In the genomic region with DNA sequence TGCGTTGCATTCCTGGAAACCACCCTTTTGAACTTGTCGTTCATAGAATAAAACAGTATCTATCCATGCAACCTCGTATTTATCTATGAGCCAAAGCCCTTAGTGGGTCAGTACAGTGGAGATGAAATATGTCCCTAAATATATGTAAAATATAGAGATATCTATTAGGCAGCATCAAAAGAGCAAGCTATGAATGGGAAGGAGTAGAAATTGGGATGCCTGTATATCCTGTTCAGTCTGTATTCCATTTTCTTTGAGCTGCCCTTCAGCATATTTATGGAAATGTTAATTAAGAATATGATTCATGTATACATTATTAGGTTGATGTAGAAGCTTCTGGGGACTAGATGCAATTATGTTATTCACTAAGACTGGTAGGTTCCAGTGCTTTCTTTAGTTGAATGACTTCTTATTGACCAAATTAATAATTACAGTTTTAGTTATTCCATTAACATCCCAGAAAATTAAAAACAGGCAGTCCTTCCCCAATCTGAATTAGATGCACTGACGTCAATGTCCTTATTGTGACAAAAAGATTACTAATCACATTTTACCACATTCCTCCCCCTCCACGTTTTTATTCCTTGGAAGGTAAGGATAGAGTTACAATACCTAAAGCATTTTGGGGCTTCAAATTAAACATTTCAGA, we compare ENCODE assay signal across 31 cellular contexts. TPM values are rescaled to one million over a fixed set of nuclear protein-coding genes. Genes with fewer than 3 reads are reported as not detected.
DNase-seq lines count a peak whose midpoint lies in the region; ATAC-seq and TF ChIP-seq lines count a peak whose summit lies in the region.
"Had no signal": no experiment of that assay in that cellular context is flagged by ENCODE, and none has a peak within 500 bp of the region (broad histone marks: within the 10 kb centered on the region; RNA-seq: fewer than 3 reads in every experiment).

No MANE protein-coding gene starts in this region.

- no peaks in the 10 kb centered on the region for H3K9me3 ChIP-seq in SK-N-SH
- H3K9me3 ChIP-seq in GM23248 (ENCODE audit: low read depth): no peaks in the 10 kb centered on the region
- no peaks in the 10 kb centered on the region for H3K9me3 ChIP-seq in osteoblast (ENCODE audit: low read depth, low read length)
- H3K9me3 ChIP-seq: A549; BE2C; BLaER1; BLaER1 treated with 17β-estradiol and CSF1 and Interleukin-3, amounts not matched to agents 10 nM and 100 nM; Caco-2 had no signal

- peaks cover 35% of the 10 kb centered on the region for H3F3A ChIP-seq in SK-N-SH (replicated peaks; ENCODE audit: insufficient read depth)
- peaks cover 70% of the 10 kb centered on the region for H3F3A ChIP-seq in GM23248 (ENCODE audit: insufficient read depth)

- H3K27ac ChIP-seq in SK-N-SH (ENCODE audit: low read depth in 2 of 2, low read length in 1 of 2) (peak overlapping the region in 1 of 2 experiments; percentile 23; a peak in 1 of 4 replicates), GM23248 (peak overlapping the region; percentile 96), osteoblast (ENCODE audit: low read depth, low read length) (peak overlapping the region; percentile 20)
- H3K27ac ChIP-seq: 22Rv1; A549; BLaER1; BLaER1 treated with 17β-estradiol and CSF1 and Interleukin-3, amounts not matched to agents 10 nM and 100 nM; C4-2B had no signal

- H3K4me2 ChIP-seq in SK-N-SH (no peak overlapping the region), GM23248 (ENCODE audit: unreplicated experiment) (no peak overlapping the region), osteoblast (ENCODE audit: insufficient read depth, low read length) (no peak overlapping the region)
- H3K4me2 ChIP-seq: A549; BLaER1; BLaER1 treated with 17β-estradiol and CSF1 and Interleukin-3, amounts not matched to agents 10 nM and 100 nM had no signal

- H4K20me1 ChIP-seq in SK-N-SH (ENCODE audit: insufficient read depth) (no peaks in the 10 kb centered on the region), GM23248 (ENCODE audit: insufficient read depth) (no peaks in the 10 kb centered on the region), osteoblast (ENCODE audit: insufficient read depth, low read length) (peaks cover 5% of the 10 kb centered on the region)
- H4K20me1 ChIP-seq: BLaER1; BLaER1 treated with 17β-estradiol and CSF1 and Interleukin-3, amounts not matched to agents 10 nM and 100 nM had no signal

- no peak overlapping the region for H3K9ac ChIP-seq in SK-N-SH
- H3K9ac ChIP-seq in GM23248: no peak overlapping the region
- H3K9ac ChIP-seq: BLaER1; BLaER1 treated with 17β-estradiol and CSF1 and Interleukin-3, amounts not matched to agents 10 nM and 100 nM had no signal

- DNase-seq in SK-N-SH (no peak), GM23248 (no peak), osteoblast (ENCODE audit: insufficient read length, low spot score, missing footprints) (no peak), NCI-H2029 treated with DMSO at 0.1 percent for 48 hours (lab: John Stamatoyannopoulos, UW) (no peak), NCI-H1417 (lab: John Stamatoyannopoulos, UW) (no peak)
- DNase-seq: 8988T; ACHN; AML-193; BE2C; C1 segment of cervical spinal cord; Caco-2; Calu3; CD4-positive, alpha-beta memory T cell; CD4-positive, alpha-beta T cell; CD4-positive, CD25-positive, alpha-beta regulatory T cell; CD8-positive, alpha-beta memory T cell; CD8-positive, alpha-beta T cell; COR-L47; DMS 273 treated with DMSO at 0.1 percent for 48 hours; DMS153; DMS53; DMS79; DMS79 treated with DMSO at 0.1 percent for 48 hours; DND-41; EL had no signal

- in situ Hi-C loops in GM23248 (cut with MboI): no loop called here

- H3K79me2 ChIP-seq in SK-N-SH (ENCODE audit: insufficient read depth): peaks cover 53% of the 10 kb centered on the region
- peaks cover 77% of the 10 kb centered on the region for H3K79me2 ChIP-seq in GM23248 (ENCODE audit: insufficient read depth)
- peaks cover 35% of the 10 kb centered on the region for H3K79me2 ChIP-seq in osteoblast (ENCODE audit: insufficient read depth, low read length)

- no peak overlapping the region for H3K4me3 ChIP-seq in SK-N-SH (ENCODE audit: low read depth in 2 of 2, low read length in 1 of 2)
- no peak overlapping the region for H3K4me3 ChIP-seq in GM23248
- H3K4me3 ChIP-seq in osteoblast (ENCODE audit: insufficient read depth, low read length): no peak overlapping the region
- H3K4me3 ChIP-seq: A549; BLaER1; BLaER1 treated with 17β-estradiol and CSF1 and Interleukin-3, amounts not matched to agents 10 nM and 100 nM had no signal

- ATAC-seq in SK-N-SH treated with all-trans-retinoic acid at 6 μM for 48 hours: no peak
- ATAC-seq: A549; CD8-positive, alpha-beta T cell had no signal

- TF ChIP-seq CTCF in SK-N-SH (IDR thresholded peaks at IDR 0.05): no peak
- no peak for TF ChIP-seq CTCF in osteoblast (IDR thresholded peaks at IDR 0.05; ENCODE audit: extremely low read depth, low read depth, low read length)

- 0 out of 4 replicates have a peak, but pooled peaks of 1 of the 2 experiments have one; percentile 8 for TF ChIP-seq EP300 in SK-N-SH (IDR thresholded peaks at IDR 0.05; ENCODE audit: borderline replicate concordance in 1 of 2, low read depth in 1 of 2, low read length in 1 of 2)

- peaks cover 2 to 30% of the 10 kb centered on the region in 2 experiments for H3K36me3 ChIP-seq in SK-N-SH (replicated peaks in 1 of 2; ENCODE audit: control insufficient read depth in 1 of 2, insufficient read depth in 2 of 2, low read length in 1 of 2)
- H3K36me3 ChIP-seq in GM23248 (ENCODE audit: low read depth): peaks cover 8% of the 10 kb centered on the region; the same call in 1 of the 2 replicates
- peaks cover 24% of the 10 kb centered on the region for H3K36me3 ChIP-seq in osteoblast (ENCODE audit: insufficient read depth, low read length)
- H3K36me3 ChIP-seq: BE2C; BLaER1; BLaER1 treated with 17β-estradiol and CSF1 and Interleukin-3, amounts not matched to agents 10 nM and 100 nM had no signal

- peaks cover 9 to 14% of the 10 kb centered on the region in 2 experiments; a peak in 3 of 4 replicates for H3K4me1 ChIP-seq in SK-N-SH (ENCODE audit: control insufficient read depth in 1 of 2, insufficient read depth in 2 of 2, low read depth in 1 of 2, low read length in 1 of 2)
- H3K4me1 ChIP-seq in GM23248 (ENCODE audit: insufficient read depth): peaks cover 65% of the 10 kb centered on the region
- peaks cover 37% of the 10 kb centered on the region for H3K4me1 ChIP-seq in osteoblast (ENCODE audit: insufficient read depth, low read length)
- H3K4me1 ChIP-seq: BLaER1; BLaER1 treated with 17β-estradiol and CSF1 and Interleukin-3, amounts not matched to agents 10 nM and 100 nM had no signal

- no peaks in the 10 kb centered on the region for H3K9me2 ChIP-seq in SK-N-SH
- H3K9me2 ChIP-seq in GM23248 (ENCODE audit: insufficient read depth): no peaks in the 10 kb centered on the region

- POLR2A ChIA-PET in SK-N-SH (lab: Yijun Ruan, JAX): no interaction called here

- H3K27me3 ChIP-seq in SK-N-SH (ENCODE audit: insufficient read depth): no peaks in the 10 kb centered on the region
- no peaks in the 10 kb centered on the region for H3K27me3 ChIP-seq in GM23248 (replicated peaks; ENCODE audit: insufficient read depth)
- H3K27me3 ChIP-seq in osteoblast (ENCODE audit: insufficient read depth, low read length): no peaks in the 10 kb centered on the region
- H3K27me3 ChIP-seq: BE2C; BLaER1; BLaER1 treated with 17β-estradiol and CSF1 and Interleukin-3, amounts not matched to agents 10 nM and 100 nM had no signal

- no peak for TF ChIP-seq RAD21 in SK-N-SH (IDR thresholded peaks at IDR 0.05; ENCODE audit: low read length)

- CTCF ChIA-PET in SK-N-SH (lab: Yijun Ruan, JAX): interaction anchor here (1.0 to 1.5 kb wide), 2 partner anchors 18 to 356 kb away, joined by 3 to 4 read pairs; no protein-coding TSS in a partner anchor

- 49% methylated on average over 5 of the region's 5 CpGs for WGBS in SK-N-SH (ENCODE audit: low lambda C conversion rate)
- WGBS in GM23248 (ENCODE audit: low coverage in 1 of 2, low lambda C conversion rate in 2 of 2, missing lambda C conversion rate in 2 of 2), 2 experiments: 59 to 62% methylated on average over 5 of the region's 5 CpGs

- H2AFZ ChIP-seq in SK-N-SH (ENCODE audit: low read depth): no peak overlapping the region
- H2AFZ ChIP-seq in GM23248: no peak overlapping the region
- H2AFZ ChIP-seq in osteoblast (ENCODE audit: low read length): no peak overlapping the region

TF ChIP-seq in SK-N-SH treated with all-trans-retinoic acid at 6 μM for 48 hours, 23 proteins besides CTCF, POLR2A, EP300 and RAD21 (continues in another document):
- TF ChIP-seq, protein P1, sequence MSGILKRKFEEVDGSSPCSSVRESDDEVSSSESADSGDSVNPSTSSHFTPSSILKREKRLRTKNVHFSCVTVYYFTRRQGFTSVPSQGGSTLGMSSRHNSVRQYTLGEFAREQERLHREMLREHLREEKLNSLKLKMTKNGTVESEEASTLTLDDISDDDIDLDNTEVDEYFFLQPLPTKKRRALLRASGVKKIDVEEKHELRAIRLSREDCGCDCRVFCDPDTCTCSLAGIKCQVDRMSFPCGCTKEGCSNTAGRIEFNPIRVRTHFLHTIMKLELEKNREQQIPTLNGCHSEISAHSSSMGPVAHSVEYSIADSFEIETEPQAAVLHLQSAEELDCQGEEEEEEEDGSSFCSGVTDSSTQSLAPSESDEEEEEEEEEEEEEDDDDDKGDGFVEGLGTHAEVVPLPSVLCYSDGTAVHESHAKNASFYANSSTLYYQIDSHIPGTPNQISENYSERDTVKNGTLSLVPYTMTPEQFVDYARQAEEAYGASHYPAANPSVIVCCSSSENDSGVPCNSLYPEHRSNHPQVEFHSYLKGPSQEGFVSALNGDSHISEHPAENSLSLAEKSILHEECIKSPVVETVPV (CRISPR knock-in tag; IDR thresholded peaks at IDR 0.05): 0 out of 2 replicates have a peak, but pooled peaks have one; percentile 45

TF ChIP-seq in SK-N-SH, 30 proteins besides CTCF, POLR2A, EP300 and RAD21:
- TF ChIP-seq PBX3 (IDR thresholded peaks at IDR 0.05) (no peak), POLR2AphosphoS5 (IDR thresholded peaks at IDR 0.05; ENCODE audit: low read depth, low read length) (no peak), NRF1 (IDR thresholded peaks at IDR 0.05; ENCODE audit: low read depth, low read length) (no peak), SMC3 (IDR thresholded peaks at IDR 0.05; ENCODE audit: low read depth, low read length) (no peak)

RNA-seq across cellular contexts. Expression of gene FRMD6, which starts 11.9 kb away (rescaled TPM):
- 147 and 169 TPM in 2 replicates for polyA plus RNA-seq in SK-N-SH (2012; rRNA removed)
- polyA plus RNA-seq in SK-N-SH (2012; cell fraction: cytosol; rRNA removed): 125 and 136 TPM in 2 replicates
- 171 and 281 TPM in 2 replicates for polyA plus RNA-seq in SK-N-SH (2012; cell fraction: nucleus; rRNA removed)
- total RNA-seq in GM23248 (2014; rRNA removed; shearing (Covaris generic)): 795 and 861 TPM in 2 replicates
- 550 and 553 TPM in 2 replicates for polyA plus RNA-seq in GM23248 (2016; fragmentation: Nextera tagmentation; extraction: Ambion mirVana)
- 584 and 701 TPM in 2 replicates for total RNA-seq in osteoblast
